Comparison of ENCODE assay signal across 24 cellular contexts in genomic region chrY:16562491-16562890, GRCh38.
DNase-seq lines count a peak whose midpoint lies in the region; ATAC-seq and TF ChIP-seq lines count a peak whose summit lies in the region.
"Had no signal": no experiment of that assay in that cellular context is flagged by ENCODE, and none has a peak within 500 bp of the region (broad histone marks: within the 10 kb centered on the region; RNA-seq: fewer than 3 reads in every experiment).

No MANE protein-coding gene starts in this region.

- H2AFZ ChIP-seq in neuronal stem cell (ENCODE audit: low read length) (no peak overlapping the region), hepatocyte (no peak overlapping the region)
- H2AFZ ChIP-seq: parathyroid adenoma had no signal

- H2AK5ac ChIP-seq in neuronal stem cell (ENCODE audit: low read depth, low read length) = no peak overlapping the region

- DNase-seq in SKM-1 (lab: John Stamatoyannopoulos, UW; ENCODE audit: unreplicated experiment) = peak; percentile 1
- DNase-seq in SKM-1 treated with dmso at 0.1 percent for 144 hours (lab: John Stamatoyannopoulos, UW; ENCODE audit: unreplicated experiment) = no peak
- DNase-seq in WTC11 (ENCODE audit: low spot score) = peak; percentile 61
- peak; percentile 0 for DNase-seq in neuronal stem cell (ENCODE audit: low spot score)
- no peak for DNase-seq in hepatocyte (ENCODE audit: low spot score)
- DNase-seq in activated effector memory CD4-positive, alpha-beta T cell treated with anti-CD3 and anti-CD28 coated beads, Interleukin-2, amount 50 U/mL, for 16 hours = no peak
- DNase-seq in SW 1271 (lab: John Stamatoyannopoulos, UW) = no peak
- DNase-seq: activated CD4-positive, alpha-beta T cell treated with anti-CD3 and anti-CD28 coated beads for 4 hours; activated T-cell treated with anti-CD3 and anti-CD28 coated beads for 4 hours; CD4-positive, alpha-beta memory T cell; Kasumi-1; naive B cell; NCI-H1694; NCI-H69; stimulated activated CD4-positive, alpha-beta T cell treated with anti-CD3 and anti-CD28 coated beads, Interleukin-4, amount 100 ng/mL, for 4 hours had no signal

- H3K9me3 Mint-ChIP-seq in WTC11 = peaks cover 14% of the 10 kb centered on the region
- H3K9me3 Mint-ChIP-seq: CD4-positive, alpha-beta memory T cell; dendritic cell treated with granulocyte-macrophage colony-stimulating factor and Interleukin-4, amounts not matched to agents 40 ng/mL and 50 ng/mL, for 4 days; naive B cell had no signal

- H4K91ac ChIP-seq in neuronal stem cell (ENCODE audit: low read depth, low read length, poor library complexity) = no peak overlapping the region

- TF ChIP-seq CTCF in WTC11 (IDR thresholded peaks at IDR 0.05) = peak; percentile 34; the same call in 1 of the 2 replicates
- TF ChIP-seq CTCF in hepatocyte (IDR thresholded peaks at IDR 0.05; ENCODE audit: poor library complexity) = no peak

- no peaks in the 10 kb centered on the region for H3K36me3 ChIP-seq in neuronal stem cell (replicated peaks in 1 of 2; ENCODE audit: control insufficient read depth in 2 of 2, insufficient read depth in 2 of 2, low read length in 2 of 2)
- H3K36me3 ChIP-seq in hepatocyte (replicated peaks; ENCODE audit: insufficient read depth, low read depth) = no peaks in the 10 kb centered on the region
- H3K36me3 ChIP-seq: tibial nerve had no signal

- H3K27ac ChIP-seq in neuronal stem cell (replicated peaks; ENCODE audit: low read length) (no peak overlapping the region), hepatocyte (no peak overlapping the region)
- H3K27ac ChIP-seq: body of pancreas, parathyroid adenoma, RWPE1, skin epidermis, tibial nerve had no signal

- no peak overlapping the region for H3K27ac Mint-ChIP-seq in WTC11
- H3K27ac Mint-ChIP-seq: activated naive CD4-positive, alpha-beta T cell treated with anti-CD3 and anti-CD28 coated beads, Interleukin-2, amount 50 U/mL, for 24 hours; CD4-positive, alpha-beta memory T cell; dendritic cell treated with granulocyte-macrophage colony-stimulating factor and Interleukin-4, amounts not matched to agents 40 ng/mL and 50 ng/mL, for 4 days; naive B cell; T-helper 1 cell treated with Interleukin-12 subunit alpha and Interleukin-12 subunit beta and Interleukin-4 antibody, amounts not matched to agents 30 μg/mL and 1 μg/mL, for 36 hours had no signal

- H2BK5ac ChIP-seq in neuronal stem cell (ENCODE audit: low read length) = no peak overlapping the region

- peaks cover 6% of the 10 kb centered on the region for H3K36me3 Mint-ChIP-seq in WTC11
- H3K36me3 Mint-ChIP-seq: activated naive CD4-positive, alpha-beta T cell treated with anti-CD3 and anti-CD28 coated beads, Interleukin-2, amount 50 U/mL, for 24 hours; CD4-positive, alpha-beta memory T cell; naive B cell had no signal

- no peaks in the 10 kb centered on the region for H3K27me3 ChIP-seq in neuronal stem cell (ENCODE audit: control insufficient read depth in 3 of 3, insufficient read depth in 3 of 3, low read depth in 1 of 3, low read length in 3 of 3)
- no peaks in the 10 kb centered on the region for H3K27me3 ChIP-seq in hepatocyte
- H3K27me3 ChIP-seq: body of pancreas, tibial nerve had no signal

- peak; percentile 56 for ATAC-seq in HG03439 (IDR thresholded peaks at IDR 0.05; ENCODE audit: unreplicated experiment)
- peak; percentile 26; the same call in 1 of the 2 replicates for ATAC-seq in WTC11
- ATAC-seq: body of pancreas had no signal

- POLR2A ChIA-PET in WTC11 (lab: Charles Lee) = no interaction called here

- no peak overlapping the region for H3K4me3 Mint-ChIP-seq in WTC11
- H3K4me3 Mint-ChIP-seq: activated naive CD4-positive, alpha-beta T cell treated with anti-CD3 and anti-CD28 coated beads, Interleukin-2, amount 50 U/mL, for 24 hours; CD4-positive, alpha-beta memory T cell; dendritic cell treated with granulocyte-macrophage colony-stimulating factor and Interleukin-4, amounts not matched to agents 40 ng/mL and 50 ng/mL, for 4 days; naive B cell; T-helper 1 cell treated with Interleukin-12 subunit alpha and Interleukin-12 subunit beta and Interleukin-4 antibody, amounts not matched to agents 30 μg/mL and 1 μg/mL, for 36 hours had no signal

- CTCF ChIA-PET in WTC11 (lab: Charles Lee) = no interaction called here

- no peak overlapping the region for H2BK15ac ChIP-seq in neuronal stem cell (ENCODE audit: low read length)

- WGBS in neuronal stem cell (ENCODE audit: extremely low coverage in 2 of 2, insufficient read length in 2 of 2, insufficient replicate concordance in 1 of 2), 2 donors = no CpG with 5 or more reads among the region's 3 CpGs
- no CpG with 5 or more reads among the region's 3 CpGs for WGBS in hepatocyte (ENCODE audit: low lambda C conversion rate, missing lambda C conversion rate)

- H3K14ac ChIP-seq in neuronal stem cell (ENCODE audit: low read length) = no peak overlapping the region

- no peak overlapping the region for H2BK12ac ChIP-seq in neuronal stem cell (ENCODE audit: low read length)

- H3K79me2 ChIP-seq in hepatocyte = no peaks in the 10 kb centered on the region
- H3K79me2 ChIP-seq: parathyroid adenoma had no signal

- H3K79me1 ChIP-seq in neuronal stem cell (ENCODE audit: low read depth, low read length) = no peaks in the 10 kb centered on the region

- H3K4me2 ChIP-seq in neuronal stem cell (ENCODE audit: insufficient read depth, low read length, poor library complexity, severe bottlenecking) = no peak overlapping the region
- H3K4me2 ChIP-seq in hepatocyte = no peak overlapping the region

- H3K9me3 ChIP-seq in neuronal stem cell (replicated peaks in 1 of 2; ENCODE audit: control insufficient read depth in 2 of 2, insufficient read depth in 1 of 2, low read depth in 1 of 2, low read length in 2 of 2) = no peaks in the 10 kb centered on the region
- no peaks in the 10 kb centered on the region for H3K9me3 ChIP-seq in hepatocyte (ENCODE audit: low read depth)
- H3K9me3 ChIP-seq: body of pancreas, tibial nerve had no signal

- no peak overlapping the region for H4K8ac ChIP-seq in neuronal stem cell (ENCODE audit: low read depth, low read length)

- peaks cover 2% of the 10 kb centered on the region for H3K4me1 Mint-ChIP-seq in WTC11
- H3K4me1 Mint-ChIP-seq: activated naive CD4-positive, alpha-beta T cell treated with anti-CD3 and anti-CD28 coated beads, Interleukin-2, amount 50 U/mL, for 24 hours; CD4-positive, alpha-beta memory T cell; naive B cell had no signal

- H3K4me1 ChIP-seq in neuronal stem cell (ENCODE audit: control insufficient read depth in 2 of 2, insufficient read depth in 1 of 2, low read depth in 1 of 2, low read length in 2 of 2) = no peaks in the 10 kb centered on the region
- H3K4me1 ChIP-seq in hepatocyte (ENCODE audit: insufficient read depth) = no peaks in the 10 kb centered on the region
- H3K4me1 ChIP-seq: body of pancreas, parathyroid adenoma, tibial nerve had no signal

- no peak overlapping the region for H3K18ac ChIP-seq in neuronal stem cell (ENCODE audit: low read length)

- H2BK120ac ChIP-seq in neuronal stem cell (ENCODE audit: low read depth, low read length) = no peak overlapping the region

- H3K9me2 ChIP-seq in hepatocyte (replicated peaks; ENCODE audit: insufficient read depth) = no peaks in the 10 kb centered on the region

- no peak overlapping the region for H3K23ac ChIP-seq in neuronal stem cell (ENCODE audit: low read depth, low read length, poor library complexity)

- no peak overlapping the region for H3K9ac ChIP-seq in neuronal stem cell (ENCODE audit: low read depth, low read length, poor library complexity)
- H3K9ac ChIP-seq: parathyroid adenoma had no signal

- H3K4me3 ChIP-seq in neuronal stem cell (ENCODE audit: low read length in 2 of 2) = no peak overlapping the region
- H3K4me3 ChIP-seq in hepatocyte = no peak overlapping the region
- H3K4me3 ChIP-seq: body of pancreas, skin epidermis, tibial nerve had no signal

- no peaks in the 10 kb centered on the region for H4K20me1 ChIP-seq in hepatocyte (ENCODE audit: insufficient read depth, poor library complexity, severe bottlenecking)

- no peak overlapping the region for H3K4ac ChIP-seq in neuronal stem cell (ENCODE audit: low read length)

- no peaks in the 10 kb centered on the region for H3K27me3 Mint-ChIP-seq in WTC11 (ENCODE audit: low read depth)
- H3K27me3 Mint-ChIP-seq: activated naive CD4-positive, alpha-beta T cell treated with anti-CD3 and anti-CD28 coated beads, Interleukin-2, amount 50 U/mL, for 24 hours; CD4-positive, alpha-beta memory T cell; dendritic cell treated with granulocyte-macrophage colony-stimulating factor and Interleukin-4, amounts not matched to agents 40 ng/mL and 50 ng/mL, for 4 days; naive B cell had no signal

TF ChIP-seq in WTC11, 78 proteins besides CTCF, POLR2A, EP300 and RAD21 (continues in another document):
- TF ChIP-seq E2F4 (CRISPR knock-in tag; IDR thresholded peaks at IDR 0.05; ENCODE audit: borderline replicate concordance, low read depth) (no peak), ZNF416 (CRISPR knock-in tag; IDR thresholded peaks at IDR 0.05) (no peak), ZNF281 (CRISPR knock-in tag; IDR thresholded peaks at IDR 0.05) (no peak), ESRRA (CRISPR knock-in tag; IDR thresholded peaks at IDR 0.05; ENCODE audit: borderline replicate concordance) (no peak)

Comparison
In these comparisons a context has a peak if more than half of its experiments do, and no peak if none do; other contexts are left out.
1. DNase-seq: peak in SKM-1 (single experiment), WTC11 (single experiment) and neuronal stem cell (single experiment); none in SKM-1 treated with dmso at 0.1 percent for 144 hours (single experiment), hepatocyte (single experiment), activated effector memory CD4-positive, alpha-beta T cell treated with anti-CD3 and anti-CD28 coated beads, Interleukin-2, amount 50 U/mL, for 16 hours (single experiment) and SW 1271 (0 of 2).